ENCODE assay signal across 18 cellular contexts in genomic region chr12:90043264-90043663, GRCh38.
A peak's percentile ranks its signal among the peaks of the same experiment; 100 is the strongest.
DNase-seq lines count a peak whose midpoint lies in the region; ATAC-seq, FAIRE-seq and TF ChIP-seq lines count a peak whose summit lies in the region.
"Had no signal": no experiment of that assay in that cellular context is flagged by ENCODE, and none has a peak within 500 bp of the region (broad histone marks: within the 10 kb centered on the region; RNA-seq: fewer than 3 reads in every experiment).

No MANE protein-coding gene starts in this region.

- TF ChIP-seq CTCF in bronchial epithelial cell (IDR thresholded peaks at IDR 0.05; ENCODE audit: insufficient read depth, low read length, severe bottlenecking) (no peak), left lung (IDR thresholded peaks at IDR 0.05) (no peak)

- H3K27me3 ChIP-seq in bronchial epithelial cell (ENCODE audit: control insufficient read depth, insufficient read depth, low read length): no peaks in the 10 kb centered on the region
- H3K27me3 ChIP-seq in neuron (ENCODE audit: insufficient read depth, low read length): no peaks in the 10 kb centered on the region
- no peaks in the 10 kb centered on the region for H3K27me3 ChIP-seq in left lung
- H3K27me3 ChIP-seq: BLaER1, heart right ventricle, tibial artery had no signal

- no peak for FAIRE-seq in bronchial epithelial cell (lab: Jason Lieb, UNC)

- H3K4me3 ChIP-seq in bronchial epithelial cell (ENCODE audit: low read depth, low read length): no peak overlapping the region
- no peak overlapping the region for H3K4me3 ChIP-seq in neuron (ENCODE audit: low read length)
- no peak overlapping the region for H3K4me3 ChIP-seq in left lung
- H3K4me3 ChIP-seq: BLaER1, heart right ventricle, prostate gland, tibial artery had no signal

- H3K27ac ChIP-seq in left lung: no peak overlapping the region
- no peak overlapping the region for H3K27ac ChIP-seq in caudate nucleus (ENCODE audit: low read depth, low read length)
- H3K27ac ChIP-seq: BLaER1, heart right ventricle, prostate gland, tibial artery had no signal

- H3K4me1 ChIP-seq in neuron (ENCODE audit: insufficient read depth, low read length): peaks cover 20% of the 10 kb centered on the region
- no peaks in the 10 kb centered on the region for H3K4me1 ChIP-seq in left lung
- H3K4me1 ChIP-seq: BLaER1, heart right ventricle, prostate gland, tibial artery had no signal

- H3K36me3 ChIP-seq in bronchial epithelial cell (ENCODE audit: control insufficient read depth, insufficient read depth, low read length) (no peaks in the 10 kb centered on the region), neuron (ENCODE audit: insufficient read depth, low read length) (no peaks in the 10 kb centered on the region), left lung (no peaks in the 10 kb centered on the region)
- H3K36me3 ChIP-seq: BLaER1, heart right ventricle, prostate gland, tibial artery had no signal

- H3K9me3 ChIP-seq in neuron (ENCODE audit: low read length) (no peaks in the 10 kb centered on the region), left lung (peaks cover 0 to 3% of the 10 kb centered on the region in 2 donors)
- H3K9me3 ChIP-seq: BLaER1, heart right ventricle, prostate gland, tibial artery had no signal

- no peak for ATAC-seq in left lung
- ATAC-seq: heart right ventricle, T-helper 17 cell had no signal

- DNase-seq in ELR (ENCODE audit: low read depth) (peak; percentile 71), M059J (ENCODE audit: low read depth) (peak; percentile 49), bronchial epithelial cell (ENCODE audit: low read depth) (peak; percentile 77), NCI-H2227 treated with DMSO at 0.1 percent for 48 hours (lab: John Stamatoyannopoulos, UW) (no peak), left lung (no peak), NCI-H1694 (lab: John Stamatoyannopoulos, UW) (no peak), caudate nucleus (lab: John Stamatoyannopoulos, UW) (no peak)
- DNase-seq: activated effector memory CD4-positive, alpha-beta T cell treated with Interleukin-2 at 50 U/mL for 16 hours; heart right ventricle; left cardiac atrium; NCI-H2081; NCI-H69; RPMI8226; T-helper 17 cell; tibial artery had no signal

- peak overlapping the region; percentile 16 for H2AFZ ChIP-seq in neuron (ENCODE audit: low read depth, low read length)

- intact Hi-C loops in left lung (cut with DNase I): no loop called here

Comparison
In these comparisons a context has a peak if more than half of its experiments do, and no peak if none do; other contexts are left out.
1. DNase-seq: peak in ELR (single experiment), M059J (single experiment) and bronchial epithelial cell (single experiment); none in NCI-H2227 treated with DMSO at 0.1 percent for 48 hours (single experiment), left lung (0 of 2), NCI-H1694 (single experiment) and caudate nucleus (0 of 61).